Comparison of ENCODE assay signal across 1 cellular context in the genomic region with DNA sequence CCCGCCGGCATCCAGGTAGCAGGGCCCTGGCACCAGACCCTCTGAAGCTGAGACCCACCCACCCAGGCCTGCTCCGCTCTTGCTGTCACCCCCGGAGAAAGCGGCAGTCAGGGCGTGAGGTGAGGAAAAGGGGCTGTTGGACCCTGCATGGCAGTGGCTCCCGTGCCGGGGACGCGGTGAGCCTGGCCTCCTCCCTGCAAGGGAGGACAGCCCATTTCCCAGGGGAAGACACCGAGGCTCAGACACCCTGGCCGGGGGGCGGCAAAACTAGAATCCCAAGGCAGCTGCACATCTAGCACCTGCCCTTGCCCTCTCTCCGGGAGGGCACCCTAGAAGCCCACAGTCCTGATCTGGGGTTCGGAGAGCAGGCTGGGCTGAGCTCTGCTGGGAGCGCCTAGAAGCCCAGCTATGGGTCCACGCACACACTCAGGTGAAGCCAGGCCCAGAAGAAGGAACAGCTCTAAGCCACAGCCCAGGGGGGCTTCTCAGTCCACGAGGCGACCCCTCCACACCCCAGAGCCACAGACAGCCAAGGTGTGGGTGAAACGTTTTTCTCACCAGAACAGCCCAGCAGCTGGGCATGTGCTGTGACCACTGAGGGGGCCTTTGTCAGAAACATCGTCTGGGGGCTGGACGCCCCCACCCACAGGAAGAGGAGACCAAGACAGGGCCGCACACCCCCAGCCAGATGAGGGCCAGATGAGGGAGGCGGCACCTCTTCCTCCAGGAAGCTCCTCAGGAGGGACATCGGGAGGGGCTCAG.
A peak's percentile ranks its signal among the peaks of the same experiment; 100 is the strongest.
TF ChIP-seq lines count a peak whose summit lies in the region.

No MANE protein-coding gene starts in this region.

TF ChIP-seq in K562, 482 proteins besides CTCF, POLR2A, EP300 and RAD21:
- TF ChIP-seq POLR2G (IDR thresholded peaks at IDR 0.05; ENCODE audit: low read depth, low read length) (peak; percentile 77), SMAD1 (IDR thresholded peaks at IDR 0.05; ENCODE audit: low read depth, low read length, partially characterized antibody) (no peak), ZNF445 (CRISPR knock-in tag; IDR thresholded peaks at IDR 0.05; ENCODE audit: low read depth) (no peak), FOXP4 (CRISPR knock-in tag; IDR thresholded peaks at IDR 0.05; ENCODE audit: borderline replicate concordance) (no peak), KLF13 (tag; IDR thresholded peaks at IDR 0.05; ENCODE audit: borderline replicate concordance, low read depth) (no peak), NRF1 (conservative IDR thresholded peaks at IDR 0.05 in 1 of 2, IDR thresholded peaks at IDR 0.05 in 1 of 2) (no peak), POLR2AphosphoS5 (IDR thresholded peaks at IDR 0.05; ENCODE audit: control insufficient read depth, insufficient read depth, low read depth, low read length) (0 out of 2 replicates have a peak, but pooled peaks have one; percentile 12), ZBTB11 (CRISPR knock-in tag; IDR thresholded peaks at IDR 0.05) (no peak), MAZ (CRISPR knock-in tag; conservative IDR thresholded peaks at IDR 0.05 in 1 of 2, IDR thresholded peaks at IDR 0.05 in 1 of 2) (no peak), HOXB6 (CRISPR knock-in tag; IDR thresholded peaks at IDR 0.05; ENCODE audit: borderline replicate concordance) (no peak), RBM22 (IDR thresholded peaks at IDR 0.05; ENCODE audit: low read depth, low read length, poor library complexity, severe bottlenecking) (peak; percentile 87), POLR3A (IDR thresholded peaks at IDR 0.05; ENCODE audit: borderline replicate concordance, extremely low read depth, insufficient read depth, insufficient read length) (no peak), RBFOX2 (IDR thresholded peaks at IDR 0.05; ENCODE audit: low read depth, low read length) (peak; percentile 33; the same call in 1 of the 2 replicates), ZFP30 (CRISPR knock-in tag; IDR thresholded peaks at IDR 0.05; ENCODE audit: borderline replicate concordance) (no peak), ZNF436 (CRISPR knock-in tag; IDR thresholded peaks at IDR 0.05) (no peak)
- TF ChIP-seq, protein P1, sequence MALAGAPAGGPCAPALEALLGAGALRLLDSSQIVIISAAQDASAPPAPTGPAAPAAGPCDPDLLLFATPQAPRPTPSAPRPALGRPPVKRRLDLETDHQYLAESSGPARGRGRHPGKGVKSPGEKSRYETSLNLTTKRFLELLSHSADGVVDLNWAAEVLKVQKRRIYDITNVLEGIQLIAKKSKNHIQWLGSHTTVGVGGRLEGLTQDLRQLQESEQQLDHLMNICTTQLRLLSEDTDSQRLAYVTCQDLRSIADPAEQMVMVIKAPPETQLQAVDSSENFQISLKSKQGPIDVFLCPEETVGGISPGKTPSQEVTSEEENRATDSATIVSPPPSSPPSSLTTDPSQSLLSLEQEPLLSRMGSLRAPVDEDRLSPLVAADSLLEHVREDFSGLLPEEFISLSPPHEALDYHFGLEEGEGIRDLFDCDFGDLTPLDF (CRISPR knock-in tag; IDR thresholded peaks at IDR 0.05), result no peak
- TF ChIP-seq, protein P2, sequence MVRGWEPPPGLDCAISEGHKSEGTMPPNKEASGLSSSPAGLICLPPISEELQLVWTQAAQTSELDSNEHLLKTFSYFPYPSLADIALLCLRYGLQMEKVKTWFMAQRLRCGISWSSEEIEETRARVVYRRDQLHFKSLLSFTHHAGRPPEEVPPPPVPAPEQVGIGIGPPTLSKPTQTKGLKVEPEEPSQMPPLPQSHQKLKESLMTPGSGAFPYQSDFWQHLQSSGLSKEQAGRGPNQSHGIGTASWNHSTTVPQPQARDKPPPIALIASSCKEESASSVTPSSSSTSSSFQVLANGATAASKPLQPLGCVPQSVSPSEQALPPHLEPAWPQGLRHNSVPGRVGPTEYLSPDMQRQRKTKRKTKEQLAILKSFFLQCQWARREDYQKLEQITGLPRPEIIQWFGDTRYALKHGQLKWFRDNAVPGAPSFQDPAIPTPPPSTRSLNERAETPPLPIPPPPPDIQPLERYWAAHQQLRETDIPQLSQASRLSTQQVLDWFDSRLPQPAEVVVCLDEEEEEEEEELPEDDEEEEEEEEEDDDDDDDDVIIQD (CRISPR knock-in tag; IDR thresholded peaks at IDR 0.05), result no peak
- TF ChIP-seq, protein P3, sequence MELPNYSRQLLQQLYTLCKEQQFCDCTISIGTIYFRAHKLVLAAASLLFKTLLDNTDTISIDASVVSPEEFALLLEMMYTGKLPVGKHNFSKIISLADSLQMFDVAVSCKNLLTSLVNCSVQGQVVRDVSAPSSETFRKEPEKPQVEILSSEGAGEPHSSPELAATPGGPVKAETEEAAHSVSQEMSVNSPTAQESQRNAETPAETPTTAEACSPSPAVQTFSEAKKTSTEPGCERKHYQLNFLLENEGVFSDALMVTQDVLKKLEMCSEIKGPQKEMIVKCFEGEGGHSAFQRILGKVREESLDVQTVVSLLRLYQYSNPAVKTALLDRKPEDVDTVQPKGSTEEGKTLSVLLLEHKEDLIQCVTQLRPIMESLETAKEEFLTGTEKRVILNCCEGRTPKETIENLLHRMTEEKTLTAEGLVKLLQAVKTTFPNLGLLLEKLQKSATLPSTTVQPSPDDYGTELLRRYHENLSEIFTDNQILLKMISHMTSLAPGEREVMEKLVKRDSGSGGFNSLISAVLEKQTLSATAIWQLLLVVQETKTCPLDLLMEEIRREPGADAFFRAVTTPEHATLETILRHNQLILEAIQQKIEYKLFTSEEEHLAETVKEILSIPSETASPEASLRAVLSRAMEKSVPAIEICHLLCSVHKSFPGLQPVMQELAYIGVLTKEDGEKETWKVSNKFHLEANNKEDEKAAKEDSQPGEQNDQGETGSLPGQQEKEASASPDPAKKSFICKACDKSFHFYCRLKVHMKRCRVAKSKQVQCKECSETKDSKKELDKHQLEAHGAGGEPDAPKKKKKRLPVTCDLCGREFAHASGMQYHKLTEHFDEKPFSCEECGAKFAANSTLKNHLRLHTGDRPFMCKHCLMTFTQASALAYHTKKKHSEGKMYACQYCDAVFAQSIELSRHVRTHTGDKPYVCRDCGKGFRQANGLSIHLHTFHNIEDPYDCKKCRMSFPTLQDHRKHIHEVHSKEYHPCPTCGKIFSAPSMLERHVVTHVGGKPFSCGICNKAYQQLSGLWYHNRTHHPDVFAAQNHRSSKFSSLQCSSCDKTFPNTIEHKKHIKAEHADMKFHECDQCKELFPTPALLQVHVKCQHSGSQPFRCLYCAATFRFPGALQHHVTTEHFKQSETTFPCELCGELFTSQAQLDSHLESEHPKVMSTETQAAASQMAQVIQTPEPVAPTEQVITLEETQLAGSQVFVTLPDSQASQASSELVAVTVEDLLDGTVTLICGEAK (IDR thresholded peaks at IDR 0.05), result no peak
- TF ChIP-seq, protein P3 (CRISPR knock-in tag; IDR thresholded peaks at IDR 0.05), result no peak
